Comparison of ENCODE assay signal across 11 cellular contexts in the genomic region with DNA sequence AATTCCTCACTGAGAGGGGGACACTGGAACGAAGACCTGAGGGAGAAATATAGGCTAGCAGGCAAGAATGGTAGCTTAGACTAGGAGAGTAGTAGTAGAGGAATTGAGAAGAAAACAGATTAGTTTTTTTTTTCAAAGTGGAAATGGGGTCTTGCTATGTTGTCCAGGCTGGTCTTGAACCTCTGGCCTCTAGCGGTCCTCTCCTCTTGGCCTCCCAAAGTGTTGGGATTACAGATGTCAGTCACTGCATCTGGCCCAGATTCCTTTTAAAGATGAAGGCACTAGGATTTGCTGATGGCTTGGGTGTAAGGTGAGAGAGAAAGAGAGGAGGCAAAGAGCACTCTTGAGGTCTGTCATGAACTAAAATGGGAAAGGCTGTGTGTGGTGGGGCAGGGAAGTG. TPM values are rescaled to one million over a fixed set of nuclear protein-coding genes. Genes with fewer than 3 reads are reported as not detected.
"Had no signal": no experiment of that assay in that cellular context is flagged by ENCODE, and none has a peak within 500 bp of the region (broad histone marks: within the 10 kb centered on the region; RNA-seq: fewer than 3 reads in every experiment).

No MANE protein-coding gene starts in this region.

- H2AFZ ChIP-seq: GM23338 had no signal

- H3K9ac ChIP-seq: KMS-11 had no signal

- H3K27ac ChIP-seq: KMS-11 had no signal

- DNase-seq: H7, HFFc6, IMR-90, Karpas-422, KBM-7 had no signal

- H3K4me2 ChIP-seq: GM23338, KMS-11 had no signal

- H3K9me3 ChIP-seq: HAP-1 had no signal

- H3K36me3 ChIP-seq: HAP-1 had no signal

- H3K4me1 ChIP-seq: HAP-1 had no signal

- H3K4me3 ChIP-seq: GM23338, HAP-1 had no signal

- ATAC-seq: GM23338, HCT116 had no signal

- FAIRE-seq: HTR-8/SVneo had no signal

RNA-seq across cellular contexts. Expression of a gene that starts 30.1 kb away (rescaled TPM):
- total RNA-seq: HT-29 had no signal
